21 cellular contexts compared by ENCODE assay signal in the genomic region with DNA sequence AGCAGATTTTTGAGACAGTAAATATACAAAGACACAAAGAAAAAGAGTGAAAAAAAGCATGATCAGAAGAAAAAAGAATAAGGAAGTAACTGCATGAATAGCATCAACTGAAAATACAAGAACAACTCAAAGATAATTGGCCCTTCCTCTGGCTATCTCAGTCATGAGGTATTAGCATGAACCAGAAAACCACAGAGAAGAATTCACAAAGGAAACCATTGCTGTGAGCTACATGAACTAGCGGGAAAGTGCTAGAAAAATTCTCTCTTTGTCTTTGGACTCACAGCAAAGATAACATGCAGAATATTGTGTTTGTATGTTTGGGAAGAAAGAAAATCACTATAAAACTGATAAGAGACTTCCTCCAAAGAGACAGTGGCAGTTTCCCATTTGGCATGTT.
"Had no signal": no experiment of that assay in that cellular context is flagged by ENCODE, and none has a peak within 500 bp of the region (broad histone marks: within the 10 kb centered on the region; RNA-seq: fewer than 3 reads in every experiment).

No MANE protein-coding gene starts in this region.

- H3K27me3 ChIP-seq: esophagus squamous epithelium, gastroesophageal sphincter, right atrium auricular region, tibial artery had no signal

- H3K9me3 ChIP-seq: esophagus squamous epithelium, gastroesophageal sphincter, right atrium auricular region, tibial artery had no signal

- H3K27ac ChIP-seq: coronary artery, esophagus squamous epithelium, gastroesophageal sphincter, right atrium auricular region, tibial artery, VCaP had no signal

- DNase-seq: activated CD4-positive, alpha-beta memory T cell treated with anti-CD3 and anti-CD28 coated beads, Interleukin-2, amount 10 ng/mL, durations not matched to agents 7 days and 5 days; activated CD4-positive, alpha-beta T cell treated with anti-CD3 and anti-CD28 coated beads, Interleukin-2, amount 10 ng/mL, durations not matched to agents 24 days and 14 days; activated CD8-positive, alpha-beta memory T cell treated with anti-CD3 and anti-CD28 coated beads, Interleukin-2, amount 10 ng/mL, durations not matched to agents 7 days and 5 days; activated effector memory CD4-positive, alpha-beta T cell treated with anti-CD3 and anti-CD28 coated beads, Interleukin-2, amount 50 U/mL, for 16 hours; activated naive CD4-positive, alpha-beta T cell treated with anti-CD3 and anti-CD28 coated beads, Interleukin-2, amount 10 ng/mL, durations not matched to agents 7 days and 5 days; activated T-cell treated with anti-CD3 and anti-CD28 coated beads for 4 hours; amygdala; cerebellar nuclear complex; esophagus squamous epithelium; head of caudate nucleus; hypothalamus; left ventricle myocardium superior; mammary epithelial cell; stimulated activated CD4-positive, alpha-beta T cell treated with anti-CD3 and anti-CD28 coated beads, Interleukin-4, amount 100 ng/mL, for 4 hours; stimulated activated naive CD8-positive, alpha-beta T cell treated with anti-CD3 and anti-CD28 coated beads, Interleukin-15, Interleukin-2, amounts not matched to agents 100 U/mL and 50 U/mL, for 24 hours; tibial artery had no signal

- H3K4me3 ChIP-seq: coronary artery, esophagus squamous epithelium, gastroesophageal sphincter, right atrium auricular region, tibial artery had no signal

- ATAC-seq: activated CD4-positive, CD25-positive, alpha-beta regulatory T cell treated with anti-CD3 and anti-CD28 coated beads, Interleukin-2, amount 50 U/mL, for 24 hours; activated CD8-positive, alpha-beta memory T cell treated with anti-CD3 and anti-CD28 coated beads, Interleukin-2, amount 10 ng/mL, durations not matched to agents 7 days and 5 days; gastroesophageal sphincter; left ventricle myocardium superior; stimulated activated naive CD8-positive, alpha-beta T cell treated with anti-CD3 and anti-CD28 coated beads, Interleukin-15, Interleukin-2, amounts not matched to agents 100 U/mL and 50 U/mL, for 24 hours had no signal

- H3K36me3 ChIP-seq: esophagus squamous epithelium, gastroesophageal sphincter, right atrium auricular region, tibial artery had no signal

- H3K4me1 ChIP-seq: esophagus squamous epithelium, right atrium auricular region, tibial artery had no signal
